20 cellular contexts compared by ENCODE assay signal in genomic region chr6:16828058-16828457, GRCh38.
DNase-seq lines count a peak whose midpoint lies in the region; ATAC-seq, FAIRE-seq and TF ChIP-seq lines count a peak whose summit lies in the region.
"Had no signal": no experiment of that assay in that cellular context is flagged by ENCODE, and none has a peak within 500 bp of the region (broad histone marks: within the 10 kb centered on the region; RNA-seq: fewer than 3 reads in every experiment).

No MANE protein-coding gene starts in this region.

- no peaks in the 10 kb centered on the region for H3K9me3 ChIP-seq in keratinocyte (ENCODE audit: control insufficient read depth, low read depth, low read length)
- H3K9me3 ChIP-seq: A549; BLaER1 treated with 17β-estradiol and CSF1 and Interleukin-3, amounts not matched to agents 10 nM and 100 nM; Caco-2 had no signal

- H3K4me3 ChIP-seq in keratinocyte (ENCODE audit: control insufficient read depth in 2 of 3, extremely low read depth in 1 of 3, insufficient read depth in 2 of 3, low read depth in 1 of 3, low read length in 3 of 3): no peak overlapping the region
- H3K4me3 ChIP-seq: A549; BLaER1 treated with 17β-estradiol and CSF1 and Interleukin-3, amounts not matched to agents 10 nM and 100 nM had no signal

- no peak overlapping the region for H2AFZ ChIP-seq in keratinocyte (ENCODE audit: control insufficient read depth, low read length)

- no peak overlapping the region for H3K4me2 ChIP-seq in keratinocyte (ENCODE audit: control insufficient read depth, extremely low read depth, insufficient read depth, low read depth, low read length)
- H3K4me2 ChIP-seq: A549 had no signal

- H3K27me3 ChIP-seq in keratinocyte (ENCODE audit: control insufficient read depth, extremely low read depth, insufficient read depth, low read length): no peaks in the 10 kb centered on the region
- H3K27me3 ChIP-seq: BLaER1 treated with 17β-estradiol and CSF1 and Interleukin-3, amounts not matched to agents 10 nM and 100 nM had no signal

- no peaks in the 10 kb centered on the region for H3K36me3 ChIP-seq in keratinocyte (ENCODE audit: control insufficient read depth in 2 of 2, extremely low read depth in 1 of 2, insufficient read depth in 2 of 2, low read length in 2 of 2)
- H3K36me3 ChIP-seq: BLaER1 treated with 17β-estradiol and CSF1 and Interleukin-3, amounts not matched to agents 10 nM and 100 nM had no signal

- TF ChIP-seq CTCF in keratinocyte (optimal IDR thresholded peaks at IDR 0.05 in 1 of 3, IDR thresholded peaks at IDR 0.05 in 1 of 3, conservative IDR thresholded peaks at IDR 0.05 in 1 of 3; ENCODE audit: extremely low read depth in 1 of 3, insufficient read depth in 2 of 3, low read length in 3 of 3): no peak

- H3K4me1 ChIP-seq in keratinocyte (ENCODE audit: control insufficient read depth, extremely low read depth, insufficient read depth, low read length): peaks cover 5% of the 10 kb centered on the region
- H3K4me1 ChIP-seq: A549, Caco-2 had no signal

- no peak overlapping the region for H3K27ac Mint-ChIP-seq in activated CD8-positive, alpha-beta memory T cell treated with anti-CD3 and anti-CD28 coated beads, Interleukin-2, amount 10 ng/mL, durations not matched to agents 7 days and 5 days
- H3K27ac Mint-ChIP-seq: B cell; CD4-positive, alpha-beta T cell; CD8-positive, alpha-beta T cell had no signal

- dilution Hi-C loops in keratinocyte (cut with MboI; ENCODE audit: extremely low pct_ligation_motif_present, low sequenced_read_pairs): no loop called here

- H4K20me1 ChIP-seq in keratinocyte (ENCODE audit: control insufficient read depth, extremely low read depth, insufficient read depth, low read length): no peaks in the 10 kb centered on the region
- H4K20me1 ChIP-seq: BLaER1 treated with 17β-estradiol and CSF1 and Interleukin-3, amounts not matched to agents 10 nM and 100 nM had no signal

- no peak overlapping the region for H3K27ac ChIP-seq in keratinocyte (ENCODE audit: control insufficient read depth, insufficient read depth, low read length)
- H3K27ac ChIP-seq: 22Rv1; A549; BLaER1 treated with 17β-estradiol and CSF1 and Interleukin-3, amounts not matched to agents 10 nM and 100 nM; C4-2B had no signal

- H3K9me1 ChIP-seq in keratinocyte (ENCODE audit: control insufficient read depth, extremely low read depth, insufficient read depth, low read length): no peaks in the 10 kb centered on the region

- DNase-seq in activated CD8-positive, alpha-beta memory T cell treated with anti-CD3 and anti-CD28 coated beads, Interleukin-2, amount 10 ng/mL, durations not matched to agents 7 days and 5 days: no peak
- no peak for DNase-seq in activated CD8-positive, alpha-beta memory T cell treated with anti-CD3 and anti-CD28 coated beads for 24 hours
- DNase-seq in GM18507 (ENCODE audit: extremely low spot score, insufficient read length, low read depth): no peak
- DNase-seq in keratinocyte (ENCODE audit: low read depth, low spot score): no peak
- no peak for DNase-seq in SIG-M5 treated with dmso at 0.1 percent for 504 hours (lab: John Stamatoyannopoulos, UW; ENCODE audit: unreplicated experiment)
- DNase-seq: AML-193; Caco-2; Calu3; CD4-positive, alpha-beta T cell; CD8-positive, alpha-beta T cell; DMS79 treated with DMSO at 0.1 percent for 48 hours; GF-D8 had no signal

- peaks cover 2% of the 10 kb centered on the region for H3K36me3 Mint-ChIP-seq in activated CD8-positive, alpha-beta memory T cell treated with anti-CD3 and anti-CD28 coated beads, Interleukin-2, amount 10 ng/mL, durations not matched to agents 7 days and 5 days
- H3K36me3 Mint-ChIP-seq: CD8-positive, alpha-beta T cell had no signal

- CTCF ChIA-PET in activated CD8-positive, alpha-beta memory T cell treated with anti-CD3 and anti-CD28 coated beads, Interleukin-2, amount 10 ng/mL, durations not matched to agents 7 days and 5 days (lab: Charles Lee): no interaction called here

- H3K9me3 Mint-ChIP-seq in activated CD8-positive, alpha-beta memory T cell treated with anti-CD3 and anti-CD28 coated beads, Interleukin-2, amount 10 ng/mL, durations not matched to agents 7 days and 5 days (ENCODE audit: low read depth): no peaks in the 10 kb centered on the region
- H3K9me3 Mint-ChIP-seq: CD4-positive, alpha-beta T cell; CD8-positive, alpha-beta T cell had no signal

- H3K4me3 Mint-ChIP-seq in activated CD8-positive, alpha-beta memory T cell treated with anti-CD3 and anti-CD28 coated beads, Interleukin-2, amount 10 ng/mL, durations not matched to agents 7 days and 5 days: no peak overlapping the region
- H3K4me3 Mint-ChIP-seq: B cell; CD4-positive, alpha-beta T cell; CD8-positive, alpha-beta T cell had no signal

- peak; percentile 44 for FAIRE-seq in GM18507 (lab: Jason Lieb, UNC)
- peak; percentile 13 for FAIRE-seq in keratinocyte (lab: Jason Lieb, UNC)
- FAIRE-seq: A549, D721Med, G401.6, GM12891 had no signal

- peaks cover 15% of the 10 kb centered on the region for H3K27me3 Mint-ChIP-seq in activated CD8-positive, alpha-beta memory T cell treated with anti-CD3 and anti-CD28 coated beads, Interleukin-2, amount 10 ng/mL, durations not matched to agents 7 days and 5 days

- ATAC-seq in activated CD8-positive, alpha-beta memory T cell treated with anti-CD3 and anti-CD28 coated beads, Interleukin-2, amount 10 ng/mL, durations not matched to agents 7 days and 5 days: peak; percentile 57
- ATAC-seq: A549; CD8-positive, alpha-beta T cell had no signal

- no peaks in the 10 kb centered on the region for H3K79me2 ChIP-seq in keratinocyte (ENCODE audit: control insufficient read depth, insufficient read depth, low read length)

- no peak overlapping the region for H3K9ac ChIP-seq in keratinocyte (ENCODE audit: control insufficient read depth, extremely low read depth, insufficient read depth, low read length)
- H3K9ac ChIP-seq: BLaER1 treated with 17β-estradiol and CSF1 and Interleukin-3, amounts not matched to agents 10 nM and 100 nM had no signal

- peaks cover 21% of the 10 kb centered on the region for H3K4me1 Mint-ChIP-seq in activated CD8-positive, alpha-beta memory T cell treated with anti-CD3 and anti-CD28 coated beads, Interleukin-2, amount 10 ng/mL, durations not matched to agents 7 days and 5 days
